ENCODE assay signal across 8 cellular contexts in genomic region chrX:49001521-49002090, GRCh38. TPM values are rescaled to one million over a fixed set of nuclear protein-coding genes. Genes with fewer than 3 reads are reported as not detected.
DNase-seq lines count a peak whose midpoint lies in the region; ATAC-seq and TF ChIP-seq lines count a peak whose summit lies in the region.

No MANE protein-coding gene starts in this region.

- intact Hi-C loops in left cardiac atrium (cut with DNase I) = no loop called here

- H3K4me2 ChIP-seq in BLaER1 treated with 17β-estradiol and CSF1 and Interleukin-3, amounts not matched to agents 10 nM and 100 nM = peak overlapping the region; percentile 62 to 78 (median 73)

- peak overlapping the region; percentile 88 to 97 (median 92) for H3K9ac ChIP-seq in BLaER1 treated with 17β-estradiol and CSF1 and Interleukin-3, amounts not matched to agents 10 nM and 100 nM
- peak overlapping the region; percentile 95 for H3K9ac ChIP-seq in adipocyte (ENCODE audit: low read length)

- ATAC-seq in GM19372 (IDR thresholded peaks at IDR 0.05; ENCODE audit: low read depth, unreplicated experiment) = peak; percentile 29
- peak; percentile 24 for ATAC-seq in HG03571 (IDR thresholded peaks at IDR 0.05; ENCODE audit: unreplicated experiment)
- ATAC-seq in left cardiac atrium = peak; percentile 20 to 55

- H3K4me1 ChIP-seq in BLaER1 treated with 17β-estradiol and CSF1 and Interleukin-3, amounts not matched to agents 10 nM and 100 nM = peaks cover 0 to 27% (median 9%) of the 10 kb centered on the region in 10 experiments; a peak in 14 of 20 replicates
- H3K4me1 ChIP-seq in SJSA1 (replicated peaks) (no peaks in the 10 kb centered on the region), adipocyte (ENCODE audit: control insufficient read depth, insufficient read depth, low read length) (no peaks in the 10 kb centered on the region)

- peaks cover 15 to 42% (median 30%) of the 10 kb centered on the region in 11 experiments; a peak in 18 of 22 replicates for H3K27me3 ChIP-seq in BLaER1 treated with 17β-estradiol and CSF1 and Interleukin-3, amounts not matched to agents 10 nM and 100 nM
- H3K27me3 ChIP-seq in SJSA1 (replicated peaks) = no peaks in the 10 kb centered on the region
- peaks cover 3% of the 10 kb centered on the region for H3K27me3 ChIP-seq in adipocyte (replicated peaks; ENCODE audit: control insufficient read depth, insufficient read depth, low read length)

- peak overlapping the region; percentile 58 to 84 (median 74) for H3K4me3 ChIP-seq in BLaER1 treated with 17β-estradiol and CSF1 and Interleukin-3, amounts not matched to agents 10 nM and 100 nM
- H3K4me3 ChIP-seq in SJSA1 = peak overlapping the region; percentile 53
- peak overlapping the region; percentile 96 for H3K4me3 ChIP-seq in adipocyte (ENCODE audit: low read length)
- peak overlapping the region; percentile 69 for H3K4me3 ChIP-seq in retinal pigment epithelial cell (ENCODE audit: low read length)

- peaks cover 8 to 34% (median 26%) of the 10 kb centered on the region in 11 experiments; a peak in 18 of 22 replicates for H3K36me3 ChIP-seq in BLaER1 treated with 17β-estradiol and CSF1 and Interleukin-3, amounts not matched to agents 10 nM and 100 nM
- H3K36me3 ChIP-seq in SJSA1 (0 out of 2 replicates have a peak, but pooled peaks cover 2% of the 10 kb centered on the region), adipocyte (ENCODE audit: control insufficient read depth, insufficient read depth, low read length, severe bottlenecking) (peaks cover 20% of the 10 kb centered on the region)

- TF ChIP-seq CTCF in retinal pigment epithelial cell (conservative IDR thresholded peaks at IDR 0.05; ENCODE audit: low read depth, low read length) = no peak

- DNase-seq in SJSA1 (ENCODE audit: low read depth in 1 of 2, low spot score in 2 of 2) (no peak), adipocyte (ENCODE audit: low read depth) (peak; percentile 35), left cardiac atrium (peak; percentile 32), retinal pigment epithelial cell (ENCODE audit: low read depth) (peak; percentile 2), middle frontal gyrus (ENCODE audit: extremely low spot score, low spot score) (no peak)

- H3K27ac ChIP-seq in BLaER1 treated with 17β-estradiol and CSF1 and Interleukin-3, amounts not matched to agents 10 nM and 100 nM = peak overlapping the region; percentile 90 to 99 (median 96)
- no peak overlapping the region for H3K27ac ChIP-seq in SJSA1

- H3K9me3 ChIP-seq in BLaER1 treated with 17β-estradiol and CSF1 and Interleukin-3, amounts not matched to agents 10 nM and 100 nM (replicated peaks in 1 of 11) = peaks cover 0 to 28% (median 7%) of the 10 kb centered on the region in 11 experiments; a peak in 10 of 22 replicates
- H3K9me3 ChIP-seq in SJSA1 (replicated peaks) (no peaks in the 10 kb centered on the region), adipocyte (ENCODE audit: control insufficient read depth, low read length) (peaks cover 14% of the 10 kb centered on the region)

- peaks cover 5 to 33% (median 20%) of the 10 kb centered on the region in 11 experiments; a peak in 18 of 22 replicates for H4K20me1 ChIP-seq in BLaER1 treated with 17β-estradiol and CSF1 and Interleukin-3, amounts not matched to agents 10 nM and 100 nM

RNA-seq across cellular contexts. Expression of gene GRIPAP1, which starts 0.5 kb away (rescaled TPM):
- 17.0 and 19.5 TPM in 2 replicates for total RNA-seq in SJSA1 (2014; rRNA removed; shearing (Covaris generic))
- 10 to 100 TPM; 23.7 to 25.4 TPM for total RNA-seq in left cardiac atrium

RNA-seq across cellular contexts. Expression of gene KCND1, which starts 30.0 kb away (rescaled TPM):
- 0.18 TPM in 1 of 2 replicates, not detected in the other for total RNA-seq in SJSA1 (2014; rRNA removed; shearing (Covaris generic))
- 1 to 10 TPM in 1 of 2 donors, under 1 TPM in 1; 0.99 to 1.4 TPM for total RNA-seq in left cardiac atrium

RNA-seq across cellular contexts. Expression of gene TFE3, which starts 41.6 kb away (rescaled TPM):
- 43.0 and 64.3 TPM in 2 replicates for total RNA-seq in SJSA1 (2014; rRNA removed; shearing (Covaris generic))
- total RNA-seq in left cardiac atrium = 10 to 100 TPM; 34.5 to 36.2 TPM

RNA-seq across cellular contexts. Expression of gene OTUD5, which starts 44.2 kb away (rescaled TPM):
- 20.0 and 23.9 TPM in 2 replicates for total RNA-seq in SJSA1 (2014; rRNA removed; shearing (Covaris generic))
- total RNA-seq in left cardiac atrium = 10 to 100 TPM; 19.0 to 27.0 TPM

RNA-seq across cellular contexts. Expression of gene CCDC120, which starts 57.2 kb away (rescaled TPM):
- 0.58 TPM in 1 of 2 replicates, not detected in the other for total RNA-seq in SJSA1 (2014; rRNA removed; shearing (Covaris generic))
- total RNA-seq in left cardiac atrium = 1 to 10 TPM; 2.4 to 2.7 TPM

Comparison
In these comparisons a context has a peak if more than half of its experiments do, and no peak if none do; other contexts are left out.
1. DNase-seq: peak in adipocyte (single experiment), left cardiac atrium (single experiment) and retinal pigment epithelial cell (single experiment); none in SJSA1 (0 of 2) and middle frontal gyrus (single experiment).
2. Peak in every context shown above with its lines, with median percentiles within 50 percentile points of each other: H3K4me3 ChIP-seq and ATAC-seq.